1 cellular context compared by ENCODE assay signal in genomic region chr19:5695649-5696195, GRCh38.
TF ChIP-seq lines count a peak whose summit lies in the region.

No MANE protein-coding gene starts in this region.

TF ChIP-seq in IMR-90, 13 proteins besides CTCF, POLR2A, EP300 and RAD21 (continued from another document):
- no peak for TF ChIP-seq CEBPB (IDR thresholded peaks at IDR 0.05; ENCODE audit: low read depth, low read length)
